ENCODE assay signal across 8 cellular contexts in genomic region chr3:44554626-44555592, GRCh38. TPM values are rescaled to one million over a fixed set of nuclear protein-coding genes. Genes with fewer than 3 reads are reported as not detected.
DNase-seq lines count a peak whose midpoint lies in the region; ATAC-seq, FAIRE-seq and TF ChIP-seq lines count a peak whose summit lies in the region.

Gene ZKSCAN7, plus strand, starts transcription at chr3:44555193. Its CDS starts 1,855 bp downstream, at chr3:44557048.

- peaks cover 6% of the 10 kb centered on the region; the same call in 1 of the 2 replicates for H3K36me3 ChIP-seq in SJSA1
- no peaks in the 10 kb centered on the region for H3K36me3 ChIP-seq in adipocyte (ENCODE audit: control insufficient read depth, insufficient read depth, low read length, severe bottlenecking)
- H3K36me3 ChIP-seq in ovary = no peaks in the 10 kb centered on the region
- H3K36me3 ChIP-seq in thymus (ENCODE audit: control insufficient read depth, insufficient read depth) = peaks cover 7% of the 10 kb centered on the region

- no peak for TF ChIP-seq EP300 in ovary (IDR thresholded peaks at IDR 0.05)

- H3K9ac ChIP-seq in adipocyte (ENCODE audit: low read length) = peak within 1 kb of the TSS; percentile 92

- no peak for FAIRE-seq in H54 (lab: Jason Lieb, UNC)

- TF ChIP-seq CTCF in ovary (IDR thresholded peaks at IDR 0.05) = no peak

- peak within 1 kb of the TSS; percentile 56 for H3K27ac ChIP-seq in SJSA1
- peak within 1 kb of the TSS; percentile 41 to 43 for H3K27ac ChIP-seq in ovary
- H3K27ac ChIP-seq in thymus (ENCODE audit: low read depth) = peak within 1 kb of the TSS; percentile 69

- ATAC-seq in GM18502 (IDR thresholded peaks at IDR 0.05; ENCODE audit: poor library complexity, unreplicated experiment) (peak; percentile 70), HG02981 (IDR thresholded peaks at IDR 0.05; ENCODE audit: unreplicated experiment) (peak; percentile 53)

- TF ChIP-seq POLR2A in ovary (IDR thresholded peaks at IDR 0.05) (no peak), H54 (IDR thresholded peaks at IDR 0.05; ENCODE audit: low read depth, low read length) (no peak)

- H3K4me3 ChIP-seq in SJSA1 = peak within 1 kb of the TSS; percentile 56
- peak within 1 kb of the TSS; percentile 93 for H3K4me3 ChIP-seq in adipocyte (ENCODE audit: low read length)
- peak within 1 kb of the TSS; percentile 58 for H3K4me3 ChIP-seq in ovary
- peak within 1 kb of the TSS; percentile 58 for H3K4me3 ChIP-seq in thymus (ENCODE audit: low read length)

- H3K4me1 ChIP-seq in SJSA1 (replicated peaks) (peaks cover 12% of the 10 kb centered on the region), adipocyte (ENCODE audit: control insufficient read depth, insufficient read depth, low read length) (peaks cover 10% of the 10 kb centered on the region), ovary (ENCODE audit: insufficient read depth) (peaks cover 11% of the 10 kb centered on the region), thymus (ENCODE audit: control insufficient read depth, insufficient read depth, low read length) (peaks cover 7% of the 10 kb centered on the region)

- 2 to 3% (median 3%) methylated on average over 68 of the region's 68 CpGs for WGBS in ovary, 3 donors
- WGBS in thymus = 7% methylated on average over 68 of the region's 68 CpGs

- H3K9me3 ChIP-seq in SJSA1 (replicated peaks) (peaks cover 5% of the 10 kb centered on the region), adipocyte (ENCODE audit: control insufficient read depth, low read length) (peaks cover 17% of the 10 kb centered on the region), ovary (peaks cover 0 to 5% of the 10 kb centered on the region in 2 donors), thymus (ENCODE audit: control insufficient read depth) (no peaks in the 10 kb centered on the region)

- H3K27me3 ChIP-seq in SJSA1 (replicated peaks) = no peaks in the 10 kb centered on the region
- peaks cover 26% of the 10 kb centered on the region for H3K27me3 ChIP-seq in adipocyte (replicated peaks; ENCODE audit: control insufficient read depth, insufficient read depth, low read length)
- no peaks in the 10 kb centered on the region for H3K27me3 ChIP-seq in ovary
- H3K27me3 ChIP-seq in thymus (ENCODE audit: control insufficient read depth, insufficient read depth) = peaks cover 6% of the 10 kb centered on the region

- DNase-seq in SJSA1 (ENCODE audit: low read depth in 1 of 2, low spot score in 2 of 2) (peak; percentile 58 to 62), adipocyte (ENCODE audit: low read depth) (peak; percentile 77), cardiac septum (ENCODE audit: low spot score) (peak; percentile 80), ovary (peak; percentile 54 to 80 (median 64)), H54 (ENCODE audit: insufficient read length, low spot score) (no peak)

- intact Hi-C loops in cardiac septum (cut with DNase I) (no loop called here), ovary (cut with DNase I) (no loop called here)

RNA-seq across cellular contexts. Expression of gene ZKSCAN7, which starts in this region (rescaled TPM):
- 4.1 and 4.4 TPM in 2 replicates for total RNA-seq in SJSA1 (2014; rRNA removed; shearing (Covaris generic))
- total RNA-seq in cardiac septum = 2.3 TPM
- 10 to 100 TPM in 2 of 7 donors, 1 to 10 TPM in 5; 5.5 to 10.7 (median 7.7) TPM for total RNA-seq in ovary
- polyA plus RNA-seq in ovary = 1 to 10 TPM; 4.9 to 7.8 TPM
- 5.3 TPM for polyA plus RNA-seq in thymus
